1 cellular context compared by ENCODE assay signal in genomic region chr15:65904301-65904700, GRCh38.
TF ChIP-seq lines count a peak whose summit lies in the region.

No MANE protein-coding gene starts in this region.

TF ChIP-seq in K562, 482 proteins besides CTCF, POLR2A, EP300 and RAD21 (continued from another document and continues in another):
- TF ChIP-seq PKNOX1 (IDR thresholded peaks at IDR 0.05) (no peak), ZNF316 (IDR thresholded peaks at IDR 0.05) (peak; percentile 51; the same call in 1 of the 2 replicates), RNF2 (IDR thresholded peaks at IDR 0.05) (no peak), CEBPZ (IDR thresholded peaks at IDR 0.05; ENCODE audit: borderline replicate concordance, low read depth, low read length) (no peak), KAT2B (IDR thresholded peaks at IDR 0.05; ENCODE audit: low read depth, low read length) (no peak), FOSL1 (tag; conservative IDR thresholded peaks at IDR 0.05) (peak; percentile 89), NFE2 (IDR thresholded peaks at IDR 0.05; ENCODE audit: low read depth) (peak; percentile 87), MCM7 (IDR thresholded peaks at IDR 0.05) (no peak), ZBTB11 (CRISPR knock-in tag; IDR thresholded peaks at IDR 0.05) (no peak), POLR2AphosphoS2 (IDR thresholded peaks at IDR 0.05; ENCODE audit: low read length) (no peak), MCM5 (IDR thresholded peaks at IDR 0.05; ENCODE audit: low read depth) (no peak), ID3 (CRISPR knock-in tag; IDR thresholded peaks at IDR 0.05) (no peak), ID3 (tag; IDR thresholded peaks at IDR 0.05) (peak; percentile 75; the same call in 1 of the 2 replicates), MTA1 (IDR thresholded peaks at IDR 0.05; ENCODE audit: borderline replicate concordance) (no peak), SAP30 (IDR thresholded peaks at IDR 0.05; ENCODE audit: borderline replicate concordance, insufficient read depth, low read depth, low read length, poor library complexity, severe bottlenecking) (no peak), ZNF780A (CRISPR knock-in tag; IDR thresholded peaks at IDR 0.05) (no peak), MGA (IDR thresholded peaks at IDR 0.05) (no peak), XRCC5 (IDR thresholded peaks at IDR 0.05; ENCODE audit: low read depth, low read length) (no peak), TEAD2 (tag; IDR thresholded peaks at IDR 0.05) (no peak), ZNF347 (CRISPR knock-in tag; IDR thresholded peaks at IDR 0.05; ENCODE audit: low read depth) (no peak), SAFB2 (IDR thresholded peaks at IDR 0.05; ENCODE audit: borderline replicate concordance, low read depth, low read length, severe bottlenecking) (no peak), WHSC1 (IDR thresholded peaks at IDR 0.05; ENCODE audit: low read length) (no peak), NR2C2 (CRISPR knock-in tag; IDR thresholded peaks at IDR 0.05) (no peak; the same call in 1 of the 2 replicates), NR2C2 (tag; IDR thresholded peaks at IDR 0.05) (peak; percentile 44; the same call in 1 of the 2 replicates), ZNF253 (CRISPR knock-in tag; conservative IDR thresholded peaks at IDR 0.05) (no peak), ZFPM2 (CRISPR knock-in tag; IDR thresholded peaks at IDR 0.05) (no peak), ZNF3 (CRISPR knock-in tag; IDR thresholded peaks at IDR 0.05) (no peak), YBX1 (IDR thresholded peaks at IDR 0.05) (no peak), MLLT1 (IDR thresholded peaks at IDR 0.05) (no peak), SMAD2 (IDR thresholded peaks at IDR 0.05; ENCODE audit: low read depth, low read length) (no peak), ZNF311 (CRISPR knock-in tag; IDR thresholded peaks at IDR 0.05) (no peak), ESRRB (CRISPR knock-in tag; IDR thresholded peaks at IDR 0.05; ENCODE audit: borderline replicate concordance) (no peak), KLF16 (IDR thresholded peaks at IDR 0.05) (no peak), KLF6 (CRISPR knock-in tag; IDR thresholded peaks at IDR 0.05; ENCODE audit: borderline replicate concordance) (no peak), PTRF (tag; IDR thresholded peaks at IDR 0.05) (no peak), RBM39 (optimal IDR thresholded peaks at IDR 0.05; ENCODE audit: low read depth, low read length) (no peak), ETS2 (tag; IDR thresholded peaks at IDR 0.05; ENCODE audit: borderline replicate concordance, poor library complexity, severe bottlenecking) (no peak), HMBOX1 (IDR thresholded peaks at IDR 0.05) (peak; percentile 98), ZNF778 (CRISPR knock-in tag; IDR thresholded peaks at IDR 0.05) (no peak), TOE1 (IDR thresholded peaks at IDR 0.05; ENCODE audit: borderline replicate concordance) (no peak), TOE1 (CRISPR knock-in tag; IDR thresholded peaks at IDR 0.05; ENCODE audit: borderline replicate concordance, low read depth) (no peak)
